In the genomic region with DNA sequence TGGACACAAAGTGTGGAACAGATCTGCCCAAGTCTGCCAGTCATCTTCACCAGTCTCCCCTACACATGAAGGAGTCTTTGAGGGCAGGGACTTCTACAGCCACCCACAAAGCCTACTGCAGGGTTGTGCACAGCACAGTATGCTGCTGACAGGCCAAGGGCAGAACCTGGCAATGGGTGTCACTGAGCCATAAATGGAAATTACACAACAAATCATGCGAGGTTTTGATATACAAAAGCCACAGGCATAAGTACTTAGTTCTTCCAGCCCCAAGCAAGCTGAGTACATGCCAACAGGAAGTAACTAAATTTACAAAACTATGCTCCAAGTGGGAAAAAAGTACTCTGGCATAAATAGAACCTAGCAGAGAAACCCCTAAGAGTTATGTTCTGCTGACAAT, we compare ENCODE assay signal across 15 cellular contexts. TPM values are rescaled to one million over a fixed set of nuclear protein-coding genes. Genes with fewer than 3 reads are reported as not detected.
DNase-seq lines count a peak whose midpoint lies in the region; ATAC-seq, FAIRE-seq and TF ChIP-seq lines count a peak whose summit lies in the region.
"Had no signal": no experiment of that assay in that cellular context is flagged by ENCODE, and none has a peak within 500 bp of the region (broad histone marks: within the 10 kb centered on the region; RNA-seq: fewer than 3 reads in every experiment).

No MANE protein-coding gene starts in this region.

- H3K4me3 Mint-ChIP-seq in memory B cell = no peak overlapping the region
- H3K4me3 Mint-ChIP-seq: activated CD4-positive, alpha-beta T cell treated with anti-CD3 and anti-CD28 coated beads, Interleukin-2, amount 10 ng/mL, durations not matched to agents 24 days and 14 days; naive thymus-derived CD4-positive, alpha-beta T cell had no signal

- in situ Hi-C loops in HepG2 (cut with HindIII; ENCODE audit: extremely low pct_ligation_motif_present, low pct_unique_long_range_greater_than_20kb) = no loop called here

- BruUV-seq in HepG2 (replicated peaks; lab: Mats Ljungman, UMichigan) = no TSS peak

- H3K4me1 Mint-ChIP-seq in memory B cell = peaks cover 27% of the 10 kb centered on the region
- H3K4me1 Mint-ChIP-seq: activated CD4-positive, alpha-beta T cell treated with anti-CD3 and anti-CD28 coated beads, Interleukin-2, amount 10 ng/mL, durations not matched to agents 24 days and 14 days had no signal

- WGBS in right lobe of liver (ENCODE audit: insufficient coverage, low coverage, low lambda C conversion rate, missing lambda C conversion rate) = 29% methylated on average over 1 of the region's 1 CpG
- WGBS in HepG2 (ENCODE audit: low lambda C conversion rate) = 100% methylated on average over 1 of the region's 1 CpG
- WGBS in body of pancreas, 2 donors = 22 to 25% methylated on average over 1 of the region's 1 CpG

- H3K36me3 ChIP-seq in right lobe of liver = peaks cover 9 to 85% (median 37%) of the 10 kb centered on the region in 4 donors
- peaks cover 51 to 93% of the 10 kb centered on the region in 2 experiments for H3K36me3 ChIP-seq in HepG2 (replicated peaks in 1 of 2; ENCODE audit: control insufficient read depth in 1 of 2, insufficient read depth in 2 of 2, low read length in 2 of 2)
- peaks cover 22 to 51% of the 10 kb centered on the region in 2 donors for H3K36me3 ChIP-seq in body of pancreas (replicated peaks in 1 of 2; ENCODE audit: insufficient read depth in 1 of 2, low read depth in 2 of 2)

- no peaks in the 10 kb centered on the region for H4K20me1 ChIP-seq in HepG2 (ENCODE audit: insufficient read depth, low read length)

- no peak overlapping the region for H3K4me2 ChIP-seq in HepG2 (ENCODE audit: low read depth, low read length)

- TF ChIP-seq EP300 in HepG2 (IDR thresholded peaks at IDR 0.05; ENCODE audit: low read depth in 2 of 2, low read length in 2 of 2) = no peak
- no peak for TF ChIP-seq EP300 in HepG2 (CRISPR knock-in tag; IDR thresholded peaks at IDR 0.05; ENCODE audit: borderline replicate concordance)

- H3K9me3 ChIP-seq in right lobe of liver (no peaks in the 10 kb centered on the region), HepG2 (ENCODE audit: low read length) (no peaks in the 10 kb centered on the region), body of pancreas (no peaks in the 10 kb centered on the region)
- H3K9me3 ChIP-seq: colonic mucosa, thyroid gland had no signal

- H3K27me3 Mint-ChIP-seq in memory B cell = no peaks in the 10 kb centered on the region
- H3K27me3 Mint-ChIP-seq: activated CD4-positive, alpha-beta T cell treated with anti-CD3 and anti-CD28 coated beads, Interleukin-2, amount 10 ng/mL, durations not matched to agents 24 days and 14 days; naive thymus-derived CD4-positive, alpha-beta T cell had no signal

- H3K9me3 Mint-ChIP-seq in memory B cell = no peaks in the 10 kb centered on the region
- H3K9me3 Mint-ChIP-seq: activated CD4-positive, alpha-beta T cell treated with anti-CD3 and anti-CD28 coated beads, Interleukin-2, amount 10 ng/mL, durations not matched to agents 24 days and 14 days had no signal

- H3K4me3 ChIP-seq in right lobe of liver = no peak overlapping the region
- no peak overlapping the region for H3K4me3 ChIP-seq in HepG2 (replicated peaks in 1 of 3; ENCODE audit: insufficient read depth in 1 of 3, low read depth in 2 of 3, low read length in 3 of 3)
- H3K4me3 ChIP-seq in body of pancreas = no peak overlapping the region
- H3K4me3 ChIP-seq: colonic mucosa, thyroid gland had no signal

- no peak for TF ChIP-seq RAD21 in HepG2 (CRISPR knock-in tag; IDR thresholded peaks at IDR 0.05)

- peaks cover 21% of the 10 kb centered on the region for H3K36me3 Mint-ChIP-seq in memory B cell

- H3K4me1 ChIP-seq in right lobe of liver (no peaks in the 10 kb centered on the region), HepG2 (ENCODE audit: insufficient read depth, low read length) (no peaks in the 10 kb centered on the region), body of pancreas (peaks cover 14% of the 10 kb centered on the region)
- H3K4me1 ChIP-seq: colonic mucosa had no signal

- peak overlapping the region; percentile 74 for H3K27ac Mint-ChIP-seq in memory B cell
- H3K27ac Mint-ChIP-seq: activated CD4-positive, alpha-beta T cell treated with anti-CD3 and anti-CD28 coated beads, Interleukin-2, amount 10 ng/mL, durations not matched to agents 24 days and 14 days had no signal

- no peak overlapping the region for H3K9ac ChIP-seq in HepG2 (ENCODE audit: insufficient read depth, low read depth, low read length)

- no peak overlapping the region for H2AFZ ChIP-seq in HepG2 (ENCODE audit: low read length)

- H3K79me2 ChIP-seq in HepG2 (ENCODE audit: insufficient read depth, low read length) = no peaks in the 10 kb centered on the region

- ATAC-seq in right lobe of liver (peak; percentile 18 to 67 (median 50)), HepG2 (no peak), body of pancreas (peak; percentile 64), memory B cell (ENCODE audit: low read depth) (no peak)

- H3K27ac ChIP-seq in right lobe of liver (no peak overlapping the region), HepG2 (ENCODE audit: extremely low read length, insufficient read depth, low read length) (no peak overlapping the region), body of pancreas (peak overlapping the region in 2 of 4 donors; percentile 30 to 50)
- H3K27ac ChIP-seq: colonic mucosa, thyroid gland had no signal

- H3K27me3 ChIP-seq in right lobe of liver (no peaks in the 10 kb centered on the region), HepG2 (ENCODE audit: control insufficient read depth in 1 of 2, insufficient read depth in 2 of 2, low read length in 2 of 2) (no peaks in the 10 kb centered on the region), body of pancreas (no peaks in the 10 kb centered on the region)
- H3K27me3 ChIP-seq: colonic mucosa, thyroid gland had no signal

- POLR2A ChIA-PET in HepG2 (lab: Yijun Ruan, JAX) = no interaction called here

- no peak for DNase-seq in right lobe of liver
- no peak for DNase-seq in HepG2 (ENCODE audit: low spot score)
- DNase-seq in body of pancreas = peak in 1 of 4 donors; percentile 39
- DNase-seq in memory B cell (ENCODE audit: low spot score in 2 of 2) = no peak
- DNase-seq in iPS-NIHi11 (ENCODE audit: low spot score) = no peak
- DNase-seq in HUDEP-2 (lab: John Stamatoyannopoulos, UW; ENCODE audit: unreplicated experiment in 76 of 76) = no peak
- no peak for DNase-seq in RCC 7860 (ENCODE audit: low spot score)
- no peak for DNase-seq in HT-29 (ENCODE audit: low spot score)
- DNase-seq: activated CD4-positive, alpha-beta T cell treated with anti-CD3 and anti-CD28 coated beads, Interleukin-2, amount 10 ng/mL, durations not matched to agents 24 days and 14 days; colonic mucosa; hippocampal formation; left cardiac atrium; naive thymus-derived CD4-positive, alpha-beta T cell; stimulated activated CD4-positive, alpha-beta T cell treated with anti-CD3 and anti-CD28 coated beads, Interleukin-2, amount 100 ng/mL, for 24 hours; thyroid gland had no signal

- intact Hi-C loops in right lobe of liver (cut with DNase I) = loop anchor here in 1 of 2 donors (10.0 kb wide), 1 partner anchor 99 kb away; the partner anchor contains the start of genes CCR10 and CNTNAP1
- intact Hi-C loops in HepG2 (cut with micrococcal nuclease; ENCODE audit: unreplicated experiment) = no loop called here
- intact Hi-C loops in body of pancreas (cut with DNase I) = no loop called here

- no peak for TF ChIP-seq CTCF in right lobe of liver (IDR thresholded peaks at IDR 0.05)
- TF ChIP-seq CTCF in HepG2 (CRISPR knock-in tag; IDR thresholded peaks at IDR 0.05) = no peak
- TF ChIP-seq CTCF in body of pancreas (IDR thresholded peaks at IDR 0.05) = no peak

- TF ChIP-seq POLR2A in right lobe of liver (IDR thresholded peaks at IDR 0.05) (no peak), HepG2 (IDR thresholded peaks at IDR 0.05; ENCODE audit: insufficient read depth in 1 of 2, low read depth in 2 of 2, low read length in 2 of 2) (no peak), body of pancreas (IDR thresholded peaks at IDR 0.05) (no peak)

- FAIRE-seq in HepG2 (lab: Jason Lieb, UNC) (no peak), RCC 7860 (lab: Jason Lieb, UNC) (no peak)

- CTCF ChIA-PET in HepG2 (lab: Yijun Ruan, JAX; ENCODE audit: low intra/inter-chr PET ratio, low total read pairs) = no interaction called here

RNA-seq across cellular contexts. Expression of gene PSMC3IP, which starts 7.8 kb away (rescaled TPM):
- total RNA-seq in right lobe of liver = 1 to 10 TPM in 2 of 6 experiments, under 1 TPM in 4; 0.26 to 2.4 (median 0.76) TPM
- total RNA-seq in HepG2 (2016; rRNA removed; fragmentation: Illumina TruSeq; extraction: Trizol) = 20.1 and 22.4 TPM in 2 replicates
- total RNA-seq in HepG2 (2016; cell fraction: cytosol; rRNA removed; fragmentation: Illumina TruSeq; extraction: Trizol; ENCODE audit: low read depth) = 25.7 and 27.1 TPM in 2 replicates
- total RNA-seq in HepG2 (2016; cell fraction: insoluble cytoplasmic fraction; rRNA removed; fragmentation: Illumina TruSeq; extraction: Trizol) = 19.5 and 23.7 TPM in 2 replicates
- 36.3 and 38.4 TPM in 2 replicates for total RNA-seq in HepG2 (2016; cell fraction: membrane; rRNA removed; fragmentation: Illumina TruSeq; extraction: Trizol)
- total RNA-seq in HepG2 (2016; cell fraction: nucleus; rRNA removed; fragmentation: Illumina TruSeq; extraction: Trizol) = 19.9 and 24.0 TPM in 2 replicates
- polyA plus RNA-seq in HepG2 (2011; rRNA removed) = 5.5 and 6.5 TPM in 2 replicates
- polyA plus RNA-seq in HepG2 (2011; cell fraction: cytosol; rRNA removed) = 3.1 and 3.3 TPM in 2 replicates
- 15.1 and 18.7 TPM in 2 replicates for polyA plus RNA-seq in HepG2 (2011; cell fraction: nucleus; rRNA removed)
- 6.5 and 8.5 TPM in 2 replicates for polyA plus RNA-seq in HepG2 (2012)
- polyA plus RNA-seq in HepG2 (2016; cell fraction: cytosol; fragmentation: Illumina TruSeq; extraction: Trizol; ENCODE audit: low read depth) = 36.9 and 41.0 TPM in 2 replicates
- polyA plus RNA-seq in HepG2 (2016; cell fraction: insoluble cytoplasmic fraction; fragmentation: Illumina TruSeq; extraction: Trizol; ENCODE audit: low read depth) = 31.0 and 31.1 TPM in 2 replicates
- 41.0 and 42.1 TPM in 2 replicates for polyA plus RNA-seq in HepG2 (2016; cell fraction: membrane; fragmentation: Illumina TruSeq; extraction: Trizol; ENCODE audit: low read depth)
- polyA plus RNA-seq in HepG2 (2016; cell fraction: nucleus; fragmentation: Illumina TruSeq; extraction: Trizol; ENCODE audit: insufficient read depth, low read depth) = 56.5 and 60.1 TPM in 2 replicates
- 2.7 and 15.4 TPM in 2 replicates for polyA minus RNA-seq in HepG2 (2011; rRNA and poly(A)+ RNA removed; ENCODE audit: low replicate concordance)
- polyA minus RNA-seq in HepG2 (2011; cell fraction: cytosol; rRNA and poly(A)+ RNA removed) = 1.6 and 2.4 TPM in 2 replicates
- 9.1 and 9.4 TPM in 2 replicates for polyA minus RNA-seq in HepG2 (2011; cell fraction: nucleus; rRNA and poly(A)+ RNA removed)
- total RNA-seq in body of pancreas = 1 to 10 TPM in 1 of 2 donors, not detected in 1; 2.1 TPM
- total RNA-seq in HT-29 (2014; rRNA removed; shearing (Covaris generic)) = 12.4 and 16.0 TPM in 2 replicates

RNA-seq across cellular contexts. Expression of gene MLX, which starts 18.5 kb away (rescaled TPM):
- total RNA-seq in right lobe of liver (10 to 100 TPM; 34.5 to 46.2 (median 35.2) TPM), HepG2 (2016; rRNA removed; fragmentation: Illumina TruSeq; extraction: Trizol) (38.9 and 40.2 TPM in 2 replicates), body of pancreas (10 to 100 TPM; 24.9 to 28.7 TPM)
- total RNA-seq in HepG2 (2016; cell fraction: cytosol; rRNA removed; fragmentation: Illumina TruSeq; extraction: Trizol; ENCODE audit: low read depth) = 28.0 and 30.5 TPM in 2 replicates
- 37.2 and 39.5 TPM in 2 replicates for total RNA-seq in HepG2 (2016; cell fraction: insoluble cytoplasmic fraction; rRNA removed; fragmentation: Illumina TruSeq; extraction: Trizol)
- total RNA-seq in HepG2 (2016; cell fraction: membrane; rRNA removed; fragmentation: Illumina TruSeq; extraction: Trizol) = 34.6 and 39.3 TPM in 2 replicates
- 34.5 and 44.1 TPM in 2 replicates for total RNA-seq in HepG2 (2016; cell fraction: nucleus; rRNA removed; fragmentation: Illumina TruSeq; extraction: Trizol)
- polyA plus RNA-seq in HepG2 (2011; rRNA removed) = 74.4 and 85.4 TPM in 2 replicates
- 53.2 and 55.1 TPM in 2 replicates for polyA plus RNA-seq in HepG2 (2011; cell fraction: cytosol; rRNA removed)
- 173 and 195 TPM in 2 replicates for polyA plus RNA-seq in HepG2 (2011; cell fraction: nucleus; rRNA removed)
- polyA plus RNA-seq in HepG2 (2012) = 41.9 and 49.7 TPM in 2 replicates
- polyA plus RNA-seq in HepG2 (2016; cell fraction: cytosol; fragmentation: Illumina TruSeq; extraction: Trizol; ENCODE audit: low read depth) = 14.9 and 18.6 TPM in 2 replicates
- 55.1 and 57.7 TPM in 2 replicates for polyA plus RNA-seq in HepG2 (2016; cell fraction: insoluble cytoplasmic fraction; fragmentation: Illumina TruSeq; extraction: Trizol; ENCODE audit: low read depth)
- 24.6 and 25.0 TPM in 2 replicates for polyA plus RNA-seq in HepG2 (2016; cell fraction: membrane; fragmentation: Illumina TruSeq; extraction: Trizol; ENCODE audit: low read depth)
- 99.9 and 109 TPM in 2 replicates for polyA plus RNA-seq in HepG2 (2016; cell fraction: nucleus; fragmentation: Illumina TruSeq; extraction: Trizol; ENCODE audit: insufficient read depth, low read depth)
- 81.6 and 104 TPM in 2 replicates for polyA minus RNA-seq in HepG2 (2011; rRNA and poly(A)+ RNA removed; ENCODE audit: low replicate concordance)
- polyA minus RNA-seq in HepG2 (2011; cell fraction: cytosol; rRNA and poly(A)+ RNA removed) = 29.7 and 33.3 TPM in 2 replicates
- 50.6 and 76.5 TPM in 2 replicates for polyA minus RNA-seq in HepG2 (2011; cell fraction: nucleus; rRNA and poly(A)+ RNA removed)
- total RNA-seq in HT-29 (2014; rRNA removed; shearing (Covaris generic)) = 55.9 and 63.1 TPM in 2 replicates

RNA-seq across cellular contexts. Expression of gene COASY, which starts 23.4 kb away (rescaled TPM):
- 10 to 100 TPM; 48.1 to 70.5 (median 60.9) TPM for total RNA-seq in right lobe of liver
- 90.7 and 115 TPM in 2 replicates for total RNA-seq in HepG2 (2016; rRNA removed; fragmentation: Illumina TruSeq; extraction: Trizol)
- 22.2 and 24.7 TPM in 2 replicates for total RNA-seq in HepG2 (2016; cell fraction: cytosol; rRNA removed; fragmentation: Illumina TruSeq; extraction: Trizol; ENCODE audit: low read depth)
- 99.1 and 105 TPM in 2 replicates for total RNA-seq in HepG2 (2016; cell fraction: insoluble cytoplasmic fraction; rRNA removed; fragmentation: Illumina TruSeq; extraction: Trizol)
- 64.5 and 68.5 TPM in 2 replicates for total RNA-seq in HepG2 (2016; cell fraction: membrane; rRNA removed; fragmentation: Illumina TruSeq; extraction: Trizol)
- total RNA-seq in HepG2 (2016; cell fraction: nucleus; rRNA removed; fragmentation: Illumina TruSeq; extraction: Trizol) = 102 and 126 TPM in 2 replicates
- 125 and 158 TPM in 2 replicates for polyA plus RNA-seq in HepG2 (2011; rRNA removed)
- 60.6 and 76.3 TPM in 2 replicates for polyA plus RNA-seq in HepG2 (2011; cell fraction: cytosol; rRNA removed)
- polyA plus RNA-seq in HepG2 (2011; cell fraction: nucleus; rRNA removed) = 464 and 551 TPM in 2 replicates
- polyA plus RNA-seq in HepG2 (2012) = 189 and 231 TPM in 2 replicates
- polyA plus RNA-seq in HepG2 (2016; cell fraction: cytosol; fragmentation: Illumina TruSeq; extraction: Trizol; ENCODE audit: low read depth) = 24.2 and 25.6 TPM in 2 replicates
- 120 and 149 TPM in 2 replicates for polyA plus RNA-seq in HepG2 (2016; cell fraction: insoluble cytoplasmic fraction; fragmentation: Illumina TruSeq; extraction: Trizol; ENCODE audit: low read depth)
- polyA plus RNA-seq in HepG2 (2016; cell fraction: membrane; fragmentation: Illumina TruSeq; extraction: Trizol; ENCODE audit: low read depth) = 59.9 and 61.3 TPM in 2 replicates
- polyA plus RNA-seq in HepG2 (2016; cell fraction: nucleus; fragmentation: Illumina TruSeq; extraction: Trizol; ENCODE audit: insufficient read depth, low read depth) = 256 and 260 TPM in 2 replicates
- 127 and 141 TPM in 2 replicates for polyA minus RNA-seq in HepG2 (2011; rRNA and poly(A)+ RNA removed; ENCODE audit: low replicate concordance)
- 69.1 and 69.4 TPM in 2 replicates for polyA minus RNA-seq in HepG2 (2011; cell fraction: cytosol; rRNA and poly(A)+ RNA removed)
- polyA minus RNA-seq in HepG2 (2011; cell fraction: nucleus; rRNA and poly(A)+ RNA removed) = 69.1 and 80.1 TPM in 2 replicates
- total RNA-seq in body of pancreas = 10 to 100 TPM; 24.1 to 60.6 TPM
- total RNA-seq in HT-29 (2014; rRNA removed; shearing (Covaris generic)) = 82.1 and 103 TPM in 2 replicates

RNA-seq across cellular contexts. Expression of gene RETREG3, which starts 23.8 kb away (rescaled TPM):
- 10 to 100 TPM; 31.0 to 49.4 (median 43.2) TPM for total RNA-seq in right lobe of liver
- 38.2 and 55.8 TPM in 2 replicates for total RNA-seq in HepG2 (2016; rRNA removed; fragmentation: Illumina TruSeq; extraction: Trizol)
- total RNA-seq in HepG2 (2016; cell fraction: cytosol; rRNA removed; fragmentation: Illumina TruSeq; extraction: Trizol; ENCODE audit: low read depth) = 8.4 and 9.6 TPM in 2 replicates
- 35.0 and 57.3 TPM in 2 replicates for total RNA-seq in HepG2 (2016; cell fraction: insoluble cytoplasmic fraction; rRNA removed; fragmentation: Illumina TruSeq; extraction: Trizol)
- 32.3 and 32.6 TPM in 2 replicates for total RNA-seq in HepG2 (2016; cell fraction: membrane; rRNA removed; fragmentation: Illumina TruSeq; extraction: Trizol)
- total RNA-seq in HepG2 (2016; cell fraction: nucleus; rRNA removed; fragmentation: Illumina TruSeq; extraction: Trizol) = 40.1 and 44.2 TPM in 2 replicates
- polyA plus RNA-seq in HepG2 (2011; rRNA removed) = 47.0 and 50.4 TPM in 2 replicates
- 41.2 and 45.8 TPM in 2 replicates for polyA plus RNA-seq in HepG2 (2011; cell fraction: cytosol; rRNA removed)
- polyA plus RNA-seq in HepG2 (2011; cell fraction: nucleus; rRNA removed) = 28.7 and 40.6 TPM in 2 replicates
- 19.7 and 20.8 TPM in 2 replicates for polyA plus RNA-seq in HepG2 (2012)
- polyA plus RNA-seq in HepG2 (2016; cell fraction: cytosol; fragmentation: Illumina TruSeq; extraction: Trizol; ENCODE audit: low read depth) = 3.6 and 3.7 TPM in 2 replicates
- polyA plus RNA-seq in HepG2 (2016; cell fraction: insoluble cytoplasmic fraction; fragmentation: Illumina TruSeq; extraction: Trizol; ENCODE audit: low read depth) = 14.8 and 17.5 TPM in 2 replicates
- polyA plus RNA-seq in HepG2 (2016; cell fraction: membrane; fragmentation: Illumina TruSeq; extraction: Trizol; ENCODE audit: low read depth) = 11.7 and 11.9 TPM in 2 replicates
- 44.8 and 45.2 TPM in 2 replicates for polyA plus RNA-seq in HepG2 (2016; cell fraction: nucleus; fragmentation: Illumina TruSeq; extraction: Trizol; ENCODE audit: insufficient read depth, low read depth)
- 119 and 330 TPM in 2 replicates for polyA minus RNA-seq in HepG2 (2011; rRNA and poly(A)+ RNA removed; ENCODE audit: low replicate concordance)
- 48.1 and 69.1 TPM in 2 replicates for polyA minus RNA-seq in HepG2 (2011; cell fraction: cytosol; rRNA and poly(A)+ RNA removed)
- 31.2 and 43.8 TPM in 2 replicates for polyA minus RNA-seq in HepG2 (2011; cell fraction: nucleus; rRNA and poly(A)+ RNA removed)
- total RNA-seq in body of pancreas = 10 to 100 TPM; 36.9 to 42.0 TPM
- total RNA-seq in HT-29 (2014; rRNA removed; shearing (Covaris generic)) = 38.1 and 44.7 TPM in 2 replicates

RNA-seq across cellular contexts. Expression of gene TUBG1, which starts 24.1 kb away (rescaled TPM):
- total RNA-seq in right lobe of liver = 10 to 100 TPM; 17.9 to 44.5 (median 22.0) TPM
- 137 TPM in 2 replicates for total RNA-seq in HepG2 (2016; rRNA removed; fragmentation: Illumina TruSeq; extraction: Trizol)
- total RNA-seq in HepG2 (2016; cell fraction: cytosol; rRNA removed; fragmentation: Illumina TruSeq; extraction: Trizol; ENCODE audit: low read depth) = 65.3 and 68.5 TPM in 2 replicates
- 118 and 133 TPM in 2 replicates for total RNA-seq in HepG2 (2016; cell fraction: insoluble cytoplasmic fraction; rRNA removed; fragmentation: Illumina TruSeq; extraction: Trizol)
- total RNA-seq in HepG2 (2016; cell fraction: membrane; rRNA removed; fragmentation: Illumina TruSeq; extraction: Trizol) = 83.5 and 99.6 TPM in 2 replicates
- total RNA-seq in HepG2 (2016; cell fraction: nucleus; rRNA removed; fragmentation: Illumina TruSeq; extraction: Trizol) = 65.3 and 71.5 TPM in 2 replicates
- polyA plus RNA-seq in HepG2 (2011; rRNA removed) = 74.1 and 89.3 TPM in 2 replicates
- polyA plus RNA-seq in HepG2 (2011; cell fraction: cytosol; rRNA removed) = 114 and 152 TPM in 2 replicates
- polyA plus RNA-seq in HepG2 (2011; cell fraction: nucleus; rRNA removed) = 206 and 230 TPM in 2 replicates
- 163 and 164 TPM in 2 replicates for polyA plus RNA-seq in HepG2 (2012)
- 70.4 and 79.1 TPM in 2 replicates for polyA plus RNA-seq in HepG2 (2016; cell fraction: cytosol; fragmentation: Illumina TruSeq; extraction: Trizol; ENCODE audit: low read depth)
- 164 and 224 TPM in 2 replicates for polyA plus RNA-seq in HepG2 (2016; cell fraction: insoluble cytoplasmic fraction; fragmentation: Illumina TruSeq; extraction: Trizol; ENCODE audit: low read depth)
- 82.1 and 83.3 TPM in 2 replicates for polyA plus RNA-seq in HepG2 (2016; cell fraction: membrane; fragmentation: Illumina TruSeq; extraction: Trizol; ENCODE audit: low read depth)
- 151 and 152 TPM in 2 replicates for polyA plus RNA-seq in HepG2 (2016; cell fraction: nucleus; fragmentation: Illumina TruSeq; extraction: Trizol; ENCODE audit: insufficient read depth, low read depth)
- polyA minus RNA-seq in HepG2 (2011; rRNA and poly(A)+ RNA removed; ENCODE audit: low replicate concordance) = 163 and 181 TPM in 2 replicates
- 63.3 and 66.4 TPM in 2 replicates for polyA minus RNA-seq in HepG2 (2011; cell fraction: cytosol; rRNA and poly(A)+ RNA removed)
- 45.7 and 49.9 TPM in 2 replicates for polyA minus RNA-seq in HepG2 (2011; cell fraction: nucleus; rRNA and poly(A)+ RNA removed)
- total RNA-seq in body of pancreas = 10 to 100 TPM; 17.4 to 23.1 TPM
- 123 and 127 TPM in 2 replicates for total RNA-seq in HT-29 (2014; rRNA removed; shearing (Covaris generic))

Comparison
In these comparisons a context has a peak if more than half of its experiments do, and no peak if none do; other contexts are left out.
1. ATAC-seq: peak in right lobe of liver (4 of 4) and body of pancreas (single experiment); none in HepG2 (single experiment) and memory B cell (single experiment).